ENCODE assay signal across 8 cellular contexts in the genomic region with DNA sequence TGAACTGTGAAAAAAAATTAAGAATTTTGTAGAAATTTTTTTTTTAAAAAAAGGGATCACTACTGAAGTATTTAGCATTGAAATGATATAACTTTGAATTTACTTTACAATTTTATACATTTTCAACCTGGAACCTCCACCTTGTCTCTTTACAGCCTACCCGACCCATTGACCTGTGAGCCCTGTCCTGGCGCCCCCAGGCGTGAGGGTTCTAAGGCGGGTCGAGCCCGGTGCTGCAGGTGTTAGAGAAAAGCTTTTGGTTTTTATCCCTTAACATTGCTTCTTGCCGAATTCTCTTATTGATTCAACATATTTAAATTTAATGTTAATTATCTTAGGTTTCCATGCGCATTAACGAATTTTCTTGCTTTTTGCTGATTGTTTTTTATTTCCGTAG. TPM values are rescaled to one million over a fixed set of nuclear protein-coding genes. Genes with fewer than 3 reads are reported as not detected.
DNase-seq lines count a peak whose midpoint lies in the region; ATAC-seq and TF ChIP-seq lines count a peak whose summit lies in the region.

No MANE protein-coding gene starts in this region.

- intact Hi-C loops in PC-3 (cut with micrococcal nuclease): loop anchor here (5.0 to 10.0 kb wide), 2 partner anchors 78 to 190 kb away; a partner anchor contains a TSS

- H2AK5ac ChIP-seq in trophoblast cell (ENCODE audit: low read length): no peak overlapping the region

- H3K27me3 ChIP-seq in DOHH2 (ENCODE audit: control insufficient read depth, low read length) (peaks cover 18% of the 10 kb centered on the region), PC-3 (ENCODE audit: low read length) (no peaks in the 10 kb centered on the region), fibroblast of lung (ENCODE audit: control insufficient read depth, insufficient read depth, low read length) (no peaks in the 10 kb centered on the region), trophoblast cell (ENCODE audit: insufficient read depth, low read length) (no peaks in the 10 kb centered on the region)

- no peak overlapping the region for H3K27ac ChIP-seq in DOHH2 (ENCODE audit: low read depth, low read length)
- H3K27ac ChIP-seq in PC-3 (ENCODE audit: low read length): no peak overlapping the region
- no peak overlapping the region for H3K27ac ChIP-seq in fibroblast of lung (ENCODE audit: insufficient read depth, low read length)
- no peak overlapping the region for H3K27ac ChIP-seq in trophoblast cell (ENCODE audit: low read depth, low read length)

- H3K4me2 ChIP-seq in DOHH2 (ENCODE audit: low read length) (peak overlapping the region; percentile 70), PC-3 (ENCODE audit: low read length) (peak overlapping the region; percentile 91), fibroblast of lung (ENCODE audit: extremely low read depth, insufficient read depth, low read length) (peak overlapping the region; percentile 75), trophoblast cell (ENCODE audit: low read length) (peak overlapping the region; percentile 51)

- H3K9me2 ChIP-seq in DOHH2 (replicated peaks; ENCODE audit: control insufficient read depth, low read length) (no peaks in the 10 kb centered on the region), PC-3 (replicated peaks; ENCODE audit: low read length) (no peaks in the 10 kb centered on the region)

- no peak overlapping the region for H4K8ac ChIP-seq in trophoblast cell (ENCODE audit: low read depth, low read length)

- no peak overlapping the region for H4K12ac ChIP-seq in trophoblast cell (ENCODE audit: low read depth, low read length)

- POLR2A ChIA-PET in PC-3 (lab: Charles Lee; ENCODE audit: unreplicated experiment): no interaction called here

- no peaks in the 10 kb centered on the region for H3F3A ChIP-seq in DOHH2 (ENCODE audit: control insufficient read depth, insufficient read depth)
- H3F3A ChIP-seq in PC-3 (ENCODE audit: low read length, unreplicated experiment): no peaks in the 10 kb centered on the region

- no peak overlapping the region for H3K14ac ChIP-seq in trophoblast cell (ENCODE audit: low read length)

- no CpG with 5 or more reads among the region's 10 CpGs for WGBS in trophoblast cell (ENCODE audit: extremely low coverage, insufficient coverage, insufficient read length)

- no peak overlapping the region for H3K23ac ChIP-seq in trophoblast cell (ENCODE audit: low read length)

- H3K79me1 ChIP-seq in trophoblast cell (ENCODE audit: low read length): peaks cover 17% of the 10 kb centered on the region

- H2AFZ ChIP-seq in PC-3 (ENCODE audit: low read length) (peak overlapping the region; percentile 90), fibroblast of lung (ENCODE audit: low read length) (no peak overlapping the region), trophoblast cell (ENCODE audit: insufficient read depth, low read length, poor library complexity) (no peak overlapping the region)

- no peak for ATAC-seq in PC-3
- ATAC-seq in HG03521 (IDR thresholded peaks at IDR 0.05; ENCODE audit: unreplicated experiment): no peak

- H2BK5ac ChIP-seq in trophoblast cell (ENCODE audit: low read depth, low read length, poor library complexity): no peak overlapping the region

- no peak for TF ChIP-seq CTCF in DOHH2 (IDR thresholded peaks at IDR 0.05; ENCODE audit: low read depth, low read length, poor library complexity, severe bottlenecking)
- no peak for TF ChIP-seq CTCF in PC-3 (conservative IDR thresholded peaks at IDR 0.05; ENCODE audit: low read depth, low read length)
- no peak for TF ChIP-seq CTCF in fibroblast of lung (conservative IDR thresholded peaks at IDR 0.05 in 1 of 2, IDR thresholded peaks at IDR 0.05 in 1 of 2; ENCODE audit: low read depth in 1 of 2, low read length in 2 of 2)

- H4K20me1 ChIP-seq in DOHH2 (ENCODE audit: control insufficient read depth, insufficient read depth, low read depth, low read length) (no peaks in the 10 kb centered on the region), PC-3 (ENCODE audit: low read length) (no peaks in the 10 kb centered on the region), fibroblast of lung (ENCODE audit: control insufficient read depth, extremely low read depth, insufficient read depth, low read length) (no peaks in the 10 kb centered on the region)

- no peak overlapping the region for H2BK120ac ChIP-seq in trophoblast cell (ENCODE audit: insufficient read depth, low read length, poor library complexity)

- peaks cover 31% of the 10 kb centered on the region for H3K79me2 ChIP-seq in DOHH2 (ENCODE audit: control insufficient read depth, low read length)
- H3K79me2 ChIP-seq in PC-3 (ENCODE audit: low read length): peaks cover 28% of the 10 kb centered on the region
- peaks cover 7% of the 10 kb centered on the region for H3K79me2 ChIP-seq in fibroblast of lung (ENCODE audit: control insufficient read depth, insufficient read depth, low read length)
- peaks cover 5% of the 10 kb centered on the region for H3K79me2 ChIP-seq in trophoblast cell (ENCODE audit: control insufficient read depth, insufficient read depth, low read length, poor library complexity)

- H3K4me3 ChIP-seq in DOHH2 (ENCODE audit: low read length): peak overlapping the region; percentile 81
- peak overlapping the region; percentile 91; the same call in 1 of the 2 replicates for H3K4me3 ChIP-seq in PC-3 (ENCODE audit: low read length)
- peak overlapping the region in 2 of 4 experiments; percentile 79 to 85 for H3K4me3 ChIP-seq in fibroblast of lung (replicated peaks in 1 of 4; ENCODE audit: control extremely low read depth in 1 of 4, insufficient read depth in 1 of 4, low read depth in 3 of 4, low read length in 4 of 4)
- no peak overlapping the region for H3K4me3 ChIP-seq in trophoblast cell (ENCODE audit: low read depth, low read length)

- H3K36me3 ChIP-seq in DOHH2 (ENCODE audit: control insufficient read depth, low read length): peaks cover 12% of the 10 kb centered on the region
- peaks cover 7% of the 10 kb centered on the region; the same call in 1 of the 2 replicates for H3K36me3 ChIP-seq in PC-3 (ENCODE audit: low read depth, low read length)
- no peaks in the 10 kb centered on the region for H3K36me3 ChIP-seq in fibroblast of lung (ENCODE audit: control insufficient read depth, insufficient read depth, low read length)
- no peaks in the 10 kb centered on the region for H3K36me3 ChIP-seq in trophoblast cell (ENCODE audit: control insufficient read depth in 1 of 2, insufficient read depth in 2 of 2, low read length in 2 of 2)

- H2BK12ac ChIP-seq in trophoblast cell (ENCODE audit: low read length): no peak overlapping the region

- no TSS peak for BruUV-seq in PC-3 (replicated peaks; lab: Mats Ljungman, UMichigan)

- H3K9ac ChIP-seq in PC-3 (ENCODE audit: low read length): peak overlapping the region; percentile 78; the same call in 1 of the 2 replicates
- no peak overlapping the region for H3K9ac ChIP-seq in fibroblast of lung (ENCODE audit: insufficient read depth, low read length)
- H3K9ac ChIP-seq in trophoblast cell (ENCODE audit: low read length): no peak overlapping the region

- H3K4me1 ChIP-seq in DOHH2 (ENCODE audit: control insufficient read depth, low read length) (peaks cover 29% of the 10 kb centered on the region), PC-3 (ENCODE audit: insufficient read depth, low read length) (peaks cover 45% of the 10 kb centered on the region), fibroblast of lung (ENCODE audit: control insufficient read depth, extremely low read depth, insufficient read depth, low read length) (peaks cover 4% of the 10 kb centered on the region), trophoblast cell (ENCODE audit: control insufficient read depth in 1 of 2, insufficient read depth in 2 of 2, low read length in 2 of 2) (peaks cover 26 to 30% of the 10 kb centered on the region in 2 experiments)

- DNase-seq in PC-3: no peak
- DNase-seq in fibroblast of lung (ENCODE audit: low read depth in 2 of 2): no peak
- no peak for DNase-seq in trophoblast cell
- DNase-seq in CD1c-positive myeloid dendritic cell (ENCODE audit: extremely low spot score): no peak
- no peak for DNase-seq in DMS79 treated with DMSO at 0.1 percent for 48 hours (lab: John Stamatoyannopoulos, UW)
- DNase-seq in NCI-H2081 treated with DMSO at 0.1 percent for 48 hours (lab: John Stamatoyannopoulos, UW): no peak

- H3K18ac ChIP-seq in trophoblast cell (ENCODE audit: low read length): no peak overlapping the region

- H3K9me3 ChIP-seq in DOHH2 (ENCODE audit: control insufficient read depth, insufficient read depth, low read length) (peaks cover 4% of the 10 kb centered on the region; the same call in 1 of the 2 replicates), PC-3 (ENCODE audit: low read length) (no peaks in the 10 kb centered on the region), fibroblast of lung (ENCODE audit: control insufficient read depth, insufficient read depth, low read depth, low read length) (no peaks in the 10 kb centered on the region), trophoblast cell (ENCODE audit: insufficient read depth, low read depth, low read length) (no peaks in the 10 kb centered on the region)

- H3K4ac ChIP-seq in trophoblast cell (ENCODE audit: low read depth, low read length): no peak overlapping the region

- no peak overlapping the region for H4K91ac ChIP-seq in trophoblast cell (ENCODE audit: low read depth, low read length)

- CTCF ChIA-PET in PC-3 (lab: Charles Lee): no interaction called here

RNA-seq across cellular contexts. Expression of a gene that starts 0.6 kb away (rescaled TPM):
- total RNA-seq in PC-3 (2014; rRNA removed) (5.0 and 5.3 TPM in 2 replicates), fibroblast of lung (2.6 and 3.3 TPM in 2 replicates)
- 1.2 and 1.4 TPM in 2 replicates for polyA plus RNA-seq in fibroblast of lung
- polyA plus RNA-seq in fibroblast of lung (2012): 1.2 and 1.4 TPM in 2 replicates
- polyA minus RNA-seq in fibroblast of lung (ENCODE audit: low replicate concordance): 0.70 and 2.3 TPM in 2 replicates
- polyA plus RNA-seq in trophoblast cell (2013): 1.3 TPM in 2 replicates
